21 cellular contexts compared by ENCODE assay signal in the genomic region with DNA sequence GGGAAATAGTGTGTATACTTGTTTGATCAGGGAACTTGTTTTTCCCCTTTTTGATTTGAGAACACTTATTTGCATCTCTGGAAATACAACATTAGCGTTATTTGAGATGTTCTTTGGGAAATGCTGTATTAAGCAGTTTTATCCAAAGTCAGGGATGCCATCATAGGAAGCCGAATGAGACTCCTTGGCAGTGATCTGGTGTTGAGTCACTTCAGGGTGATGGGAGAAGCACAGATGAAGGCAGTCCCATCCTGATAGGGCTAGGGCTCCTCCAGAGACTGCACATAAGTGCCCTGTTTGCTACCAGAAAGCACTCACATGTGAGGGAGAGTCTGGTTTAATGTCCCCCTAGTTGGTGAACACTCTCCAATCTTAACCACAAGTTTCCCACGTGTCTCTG.
DNase-seq lines count a peak whose midpoint lies in the region; ATAC-seq, FAIRE-seq and TF ChIP-seq lines count a peak whose summit lies in the region.
"Had no signal": no experiment of that assay in that cellular context is flagged by ENCODE, and none has a peak within 500 bp of the region (broad histone marks: within the 10 kb centered on the region; RNA-seq: fewer than 3 reads in every experiment).

No MANE protein-coding gene starts in this region.

- no peaks in the 10 kb centered on the region for H3K9me3 ChIP-seq in IMR-90 (ENCODE audit: control insufficient read depth, insufficient read depth, low read length)
- H3K9me3 ChIP-seq in PC-3 (ENCODE audit: low read length), result no peaks in the 10 kb centered on the region
- no peaks in the 10 kb centered on the region for H3K9me3 ChIP-seq in astrocyte (ENCODE audit: insufficient read depth, low read depth, low read length)
- H3K9me3 ChIP-seq: A549, Caco-2 had no signal

- H4K8ac ChIP-seq in IMR-90 (ENCODE audit: low read depth in 2 of 2, low read length in 2 of 2), result no peak overlapping the region

- dilution Hi-C loops in IMR-90 (cut with HindIII; ENCODE audit: low sequenced_read_pairs, unreplicated experiment), result no loop called here

- no peak for ATAC-seq in IMR-90 (ENCODE audit: low read depth)
- ATAC-seq in PC-3, result peak; percentile 68
- ATAC-seq: A549 had no signal

- no peak overlapping the region for H2BK120ac ChIP-seq in IMR-90 (ENCODE audit: low read depth, low read length)

- TF ChIP-seq POLR2A in IMR-90 (IDR thresholded peaks at IDR 0.05; ENCODE audit: low read depth, low read length), result no peak

- no peak overlapping the region for H2AK9ac ChIP-seq in IMR-90 (replicated peaks; ENCODE audit: low read depth, low read length, poor library complexity)

- no peaks in the 10 kb centered on the region for H3K4me1 Mint-ChIP-seq in astrocyte (ENCODE audit: low read depth, unreplicated experiment)
- H3K4me1 Mint-ChIP-seq: CD4-positive, alpha-beta memory T cell had no signal

- no peak overlapping the region for H3K23ac ChIP-seq in IMR-90 (ENCODE audit: low read depth, low read length)

- H3K18ac ChIP-seq in IMR-90 (ENCODE audit: low read depth, low read length), result no peak overlapping the region

- no peak overlapping the region for H2AK5ac ChIP-seq in IMR-90 (ENCODE audit: low read depth, low read length)

- H3K27ac Mint-ChIP-seq in astrocyte (ENCODE audit: unreplicated experiment), result no peak overlapping the region
- H3K27ac Mint-ChIP-seq: CD4-positive, alpha-beta memory T cell had no signal

- no peaks in the 10 kb centered on the region for H3K27me3 Mint-ChIP-seq in astrocyte (ENCODE audit: low read depth, unreplicated experiment)
- H3K27me3 Mint-ChIP-seq: CD4-positive, alpha-beta memory T cell had no signal

- no peaks in the 10 kb centered on the region for H3K9me3 Mint-ChIP-seq in astrocyte (ENCODE audit: unreplicated experiment)

- no peak overlapping the region for H3K56ac ChIP-seq in IMR-90 (ENCODE audit: extremely low read depth, insufficient read depth, low read length)

- H3K4me3 ChIP-seq in IMR-90 (ENCODE audit: insufficient read depth, low read depth, low read length) (no peak overlapping the region), PC-3 (ENCODE audit: low read length) (no peak overlapping the region), astrocyte (ENCODE audit: insufficient read depth, low read depth, low read length) (no peak overlapping the region)
- H3K4me3 ChIP-seq: A549, GM23248 had no signal

- H4K91ac ChIP-seq in IMR-90 (ENCODE audit: insufficient read depth, low read depth, low read length), result no peak overlapping the region

- H4K5ac ChIP-seq in IMR-90 (ENCODE audit: low read depth, low read length), result no peak overlapping the region

- H4K20me1 ChIP-seq in IMR-90 (ENCODE audit: insufficient read depth, low read length), result no peaks in the 10 kb centered on the region
- H4K20me1 ChIP-seq in PC-3 (ENCODE audit: low read length), result no peaks in the 10 kb centered on the region
- H4K20me1 ChIP-seq in astrocyte (ENCODE audit: insufficient read depth, low read length), result no peaks in the 10 kb centered on the region

- H3K4me1 ChIP-seq in IMR-90 (ENCODE audit: control insufficient read depth, insufficient read depth, low read length), result no peaks in the 10 kb centered on the region
- peaks cover 18% of the 10 kb centered on the region for H3K4me1 ChIP-seq in PC-3 (ENCODE audit: insufficient read depth, low read length)
- H3K4me1 ChIP-seq in astrocyte (ENCODE audit: insufficient read depth, low read length), result no peaks in the 10 kb centered on the region
- H3K4me1 ChIP-seq: A549, Caco-2 had no signal

- H3K36me3 ChIP-seq in IMR-90 (ENCODE audit: control insufficient read depth, insufficient read depth, low read length) (no peaks in the 10 kb centered on the region), PC-3 (ENCODE audit: low read depth, low read length) (no peaks in the 10 kb centered on the region), astrocyte (ENCODE audit: insufficient read depth, low read length) (no peaks in the 10 kb centered on the region)

- no peak overlapping the region for H2BK5ac ChIP-seq in IMR-90 (ENCODE audit: low read depth, low read length, poor library complexity, severe bottlenecking)

- no peaks in the 10 kb centered on the region for H3K9me2 ChIP-seq in PC-3 (replicated peaks; ENCODE audit: low read length)

- H3K4me2 ChIP-seq in IMR-90 (ENCODE audit: low read depth, low read length) (no peak overlapping the region), PC-3 (ENCODE audit: low read length) (no peak overlapping the region), astrocyte (ENCODE audit: low read length) (no peak overlapping the region)
- H3K4me2 ChIP-seq: A549 had no signal

- H3K9ac ChIP-seq in IMR-90 (ENCODE audit: low read depth, low read length) (no peak overlapping the region), PC-3 (ENCODE audit: low read length) (no peak overlapping the region), astrocyte (ENCODE audit: low read length) (no peak overlapping the region)
- H3K9ac ChIP-seq: GM23248 had no signal

- WGBS in IMR-90 (ENCODE audit: extremely low coverage in 2 of 2, insufficient read length in 1 of 2), 2 experiments, result no CpG with 5 or more reads among the region's 3 CpGs

- DNase-seq in AG08396 (ENCODE audit: low spot score), result peak; percentile 9
- DNase-seq in IMR-90, result peak; percentile 30
- peak; percentile 59 for DNase-seq in PC-3
- DNase-seq in astrocyte (ENCODE audit: low read depth), result no peak
- DNase-seq in NCI-H1105 (lab: John Stamatoyannopoulos, UW), result no peak
- DNase-seq in NCI-H2107 (lab: John Stamatoyannopoulos, UW), result no peak
- DNase-seq in NCI-H446 treated with DMSO at 0.1 percent for 48 hours (lab: John Stamatoyannopoulos, UW), result no peak
- DNase-seq: 8988T; ACHN; C1 segment of cervical spinal cord; Caco-2; CD4-positive, alpha-beta memory T cell; DMS153; DND-41; GM23248; H7; HCEC 1CT had no signal

- CTCF ChIA-PET in IMR-90 (lab: Yijun Ruan, JAX), result no interaction called here
- CTCF ChIA-PET in PC-3 (lab: Charles Lee), result no interaction called here

- intact Hi-C loops in IMR-90 (cut with micrococcal nuclease), result no loop called here
- intact Hi-C loops in PC-3 (cut with micrococcal nuclease), result no loop called here

- H3K4ac ChIP-seq in IMR-90 (ENCODE audit: low read depth, low read length), result no peak overlapping the region

- no TSS peak for BruUV-seq in IMR-90 (replicated peaks; lab: Mats Ljungman, UMichigan)
- no TSS peak for BruUV-seq in PC-3 (replicated peaks; lab: Mats Ljungman, UMichigan)

- peak; percentile 45 for FAIRE-seq in astrocyte (lab: Jason Lieb, UNC)
- FAIRE-seq: A549, G401.6, GM12892, H1 had no signal

- no peaks in the 10 kb centered on the region for H3K27me3 ChIP-seq in IMR-90 (ENCODE audit: control insufficient read depth, insufficient read depth, low read length)
- H3K27me3 ChIP-seq in PC-3 (ENCODE audit: low read length), result no peaks in the 10 kb centered on the region
- no peaks in the 10 kb centered on the region for H3K27me3 ChIP-seq in astrocyte (ENCODE audit: insufficient read depth, low read length)

- no peaks in the 10 kb centered on the region for H3K9me1 ChIP-seq in IMR-90 (ENCODE audit: insufficient read depth, low read length)

- H3K4me3 Mint-ChIP-seq in astrocyte (ENCODE audit: unreplicated experiment), result no peak overlapping the region
- H3K4me3 Mint-ChIP-seq: CD4-positive, alpha-beta memory T cell had no signal

- no peak overlapping the region for H3K27ac ChIP-seq in IMR-90 (ENCODE audit: insufficient read depth, low read length)
- H3K27ac ChIP-seq in PC-3 (ENCODE audit: low read length), result no peak overlapping the region
- H3K27ac ChIP-seq in astrocyte (ENCODE audit: low read depth, low read length), result no peak overlapping the region
- H3K27ac ChIP-seq: A549, GM23248 had no signal

- H3K79me1 ChIP-seq in IMR-90 (ENCODE audit: low read depth in 1 of 2, low read length in 2 of 2), result no peaks in the 10 kb centered on the region

- H2BK15ac ChIP-seq in IMR-90 (ENCODE audit: low read depth, low read length), result no peak overlapping the region

- H3K79me2 ChIP-seq in PC-3 (ENCODE audit: low read length) (no peaks in the 10 kb centered on the region), astrocyte (ENCODE audit: insufficient read depth, low read length) (no peaks in the 10 kb centered on the region)

- H2AFZ ChIP-seq in IMR-90 (replicated peaks; ENCODE audit: low read length, poor library complexity) (no peak overlapping the region), PC-3 (ENCODE audit: low read length) (no peak overlapping the region), astrocyte (ENCODE audit: low read depth, low read length) (no peak overlapping the region)
- H2AFZ ChIP-seq: GM23248 had no signal

- TF ChIP-seq RAD21 in IMR-90 (IDR thresholded peaks at IDR 0.05; ENCODE audit: low read length), result no peak

- in situ Hi-C loops in IMR-90 (cut with MboI; ENCODE audit: low sequenced_read_pairs), result no loop called here

- H2BK20ac ChIP-seq in IMR-90 (ENCODE audit: low read depth, low read length), result no peak overlapping the region

- H3K14ac ChIP-seq in IMR-90 (replicated peaks; ENCODE audit: low read depth, low read length), result no peak overlapping the region

- TF ChIP-seq CTCF in IMR-90 (conservative IDR thresholded peaks at IDR 0.05; ENCODE audit: low read depth, low read length) (no peak), PC-3 (conservative IDR thresholded peaks at IDR 0.05; ENCODE audit: low read depth, low read length) (no peak), astrocyte (IDR thresholded peaks at IDR 0.05; ENCODE audit: insufficient read depth, low read depth, low read length) (no peak)

- POLR2A ChIA-PET in IMR-90 (lab: Charles Lee; ENCODE audit: unreplicated experiment), result no interaction called here
- POLR2A ChIA-PET in PC-3 (lab: Charles Lee; ENCODE audit: unreplicated experiment), result no interaction called here

- H3K36me3 Mint-ChIP-seq in astrocyte (ENCODE audit: low read depth, unreplicated experiment), result no peaks in the 10 kb centered on the region
- H3K36me3 Mint-ChIP-seq: CD4-positive, alpha-beta memory T cell had no signal

- no peaks in the 10 kb centered on the region for H3F3A ChIP-seq in PC-3 (ENCODE audit: low read length, unreplicated experiment)

TF ChIP-seq in IMR-90, 13 proteins besides CTCF, POLR2A, EP300 and RAD21:
- TF ChIP-seq MXI1 (IDR thresholded peaks at IDR 0.05; ENCODE audit: borderline replicate concordance, low read depth, low read length), result no peak

Comparison
In these comparisons a context has a peak if more than half of its experiments do, and no peak if none do; other contexts are left out.
1. DNase-seq: peak in AG08396 (single experiment), IMR-90 (single experiment) and PC-3 (single experiment); none in astrocyte (single experiment), NCI-H1105 (single experiment), NCI-H2107 (single experiment) and NCI-H446 treated with DMSO at 0.1 percent for 48 hours (single experiment).